ENCODE assay signal across 9 cellular contexts in the genomic region with DNA sequence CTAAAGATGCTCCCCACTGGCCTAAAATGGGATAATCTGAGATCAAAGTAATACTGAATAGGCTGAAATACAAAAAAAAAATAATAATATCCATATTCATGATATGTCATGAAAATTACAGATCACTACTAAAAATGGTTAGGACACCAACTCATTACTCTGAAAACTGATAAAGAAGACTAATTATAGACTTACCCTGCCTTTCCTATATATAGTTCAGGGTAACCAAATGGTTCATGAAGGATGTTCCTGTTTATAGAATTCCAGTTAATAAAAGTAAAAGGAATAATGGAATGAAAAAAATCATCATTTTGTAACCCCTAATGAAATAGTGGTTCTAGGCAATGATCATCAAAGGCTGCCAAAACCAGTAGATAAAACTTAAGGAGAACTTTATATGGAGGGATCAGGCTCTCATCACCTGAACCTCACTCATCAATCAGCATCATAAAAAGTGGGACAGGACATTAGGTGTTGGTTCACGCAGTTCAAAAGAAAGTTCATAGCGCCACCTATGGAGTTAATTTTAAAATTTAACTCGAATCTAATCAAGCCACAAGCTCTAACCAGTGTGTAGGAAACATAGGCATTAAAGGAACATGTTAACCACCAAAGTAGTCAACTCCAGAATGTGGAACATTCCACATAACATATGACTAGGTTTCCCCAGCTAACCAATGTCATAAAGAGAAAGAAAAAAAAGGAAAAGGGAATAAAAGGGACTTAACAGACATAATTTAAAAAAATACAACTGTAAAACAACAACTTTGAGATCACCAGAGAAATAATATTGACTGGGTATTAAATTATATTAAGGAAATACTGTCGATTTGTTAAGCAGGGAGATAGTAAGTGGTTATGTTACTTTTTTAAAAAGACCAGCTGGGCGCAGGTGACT. TPM values are rescaled to one million over a fixed set of nuclear protein-coding genes. Genes with fewer than 3 reads are reported as not detected.
DNase-seq lines count a peak whose midpoint lies in the region; TF ChIP-seq lines count a peak whose summit lies in the region.
"Had no signal": no experiment of that assay in that cellular context is flagged by ENCODE, and none has a peak within 500 bp of the region (broad histone marks: within the 10 kb centered on the region; RNA-seq: fewer than 3 reads in every experiment).

No MANE protein-coding gene starts in this region.

- no peaks in the 10 kb centered on the region for H4K20me1 ChIP-seq in SU-DHL-6 (ENCODE audit: low read depth, low read length)

- peaks cover 0 to 14% (median 0%) of the 10 kb centered on the region in 6 donors for H3K4me1 ChIP-seq in spleen
- H3K4me1 ChIP-seq in testis, result no peaks in the 10 kb centered on the region

- H3K9ac ChIP-seq in SU-DHL-6 (ENCODE audit: low read length), result no peak overlapping the region
- H3K9ac ChIP-seq: BLaER1 treated with 17β-estradiol and CSF1 and Interleukin-3, amounts not matched to agents 10 nM and 100 nM had no signal

- TF ChIP-seq CTCF in SU-DHL-6 (IDR thresholded peaks at IDR 0.05; ENCODE audit: insufficient read depth, low read length, poor library complexity, severe bottlenecking) (peak; percentile 47), spleen (IDR thresholded peaks at IDR 0.05 in 8 of 11, conservative IDR thresholded peaks at IDR 0.05 in 3 of 11) (peak in 6 of 11 experiments; percentile 14 to 37 (median 28)), testis (IDR thresholded peaks at IDR 0.05) (peak in 1 of 3 experiments; percentile 28)

- H3K9me3 ChIP-seq in SU-DHL-6 (ENCODE audit: insufficient read depth, low read length) (no peaks in the 10 kb centered on the region), spleen (no peaks in the 10 kb centered on the region), testis (no peaks in the 10 kb centered on the region)
- H3K9me3 ChIP-seq: BLaER1 treated with 17β-estradiol and CSF1 and Interleukin-3, amounts not matched to agents 10 nM and 100 nM had no signal

- 32 to 50% (median 42%) methylated on average over 5 of the region's 5 CpGs for WGBS in spleen, 5 donors
- WGBS in testis, 2 donors, result 50 to 53% methylated on average over 5 of the region's 5 CpGs

- no peaks in the 10 kb centered on the region for H3K9me2 ChIP-seq in SU-DHL-6 (replicated peaks; ENCODE audit: insufficient read depth, low read length)

- H2AFZ ChIP-seq in SU-DHL-6 (ENCODE audit: low read depth, low read length, severe bottlenecking), result no peak overlapping the region

- H3K27me3 ChIP-seq in SU-DHL-6 (ENCODE audit: low read length) (no peaks in the 10 kb centered on the region), spleen (replicated peaks in 1 of 7) (no peaks in the 10 kb centered on the region), testis (no peaks in the 10 kb centered on the region)
- H3K27me3 ChIP-seq: BLaER1 treated with 17β-estradiol and CSF1 and Interleukin-3, amounts not matched to agents 10 nM and 100 nM had no signal

- no peak overlapping the region for H3K4me3 ChIP-seq in SU-DHL-6 (ENCODE audit: insufficient read depth, low read length, poor library complexity, severe bottlenecking)
- no peak overlapping the region for H3K4me3 ChIP-seq in spleen
- H3K4me3 ChIP-seq in testis, result no peak overlapping the region
- H3K4me3 ChIP-seq: BLaER1 treated with 17β-estradiol and CSF1 and Interleukin-3, amounts not matched to agents 10 nM and 100 nM had no signal

- peaks cover 9% of the 10 kb centered on the region; the same call in 1 of the 2 replicates for H3F3A ChIP-seq in SU-DHL-6 (ENCODE audit: insufficient read depth)

- no peaks in the 10 kb centered on the region for H3K79me2 ChIP-seq in SU-DHL-6 (ENCODE audit: insufficient read depth, low read length)

- peak; percentile 68 for TF ChIP-seq RAD21 in Ishikawa (IDR thresholded peaks at IDR 0.05; ENCODE audit: low read depth)

- H3K4me2 ChIP-seq in SU-DHL-6 (ENCODE audit: low read depth, low read length, poor library complexity, severe bottlenecking), result no peak overlapping the region
- H3K4me2 ChIP-seq: BLaER1 treated with 17β-estradiol and CSF1 and Interleukin-3, amounts not matched to agents 10 nM and 100 nM had no signal

- no peak for TF ChIP-seq POLR2A in spleen (IDR thresholded peaks at IDR 0.05)
- TF ChIP-seq POLR2A in testis (IDR thresholded peaks at IDR 0.05), result no peak

- H3K36me3 ChIP-seq in SU-DHL-6 (ENCODE audit: low read length), result peaks cover 5% of the 10 kb centered on the region; the same call in 1 of the 2 replicates
- peaks cover 0 to 64% (median 21%) of the 10 kb centered on the region in 6 donors for H3K36me3 ChIP-seq in spleen
- H3K36me3 ChIP-seq in testis (ENCODE audit: low read depth, missing control alignments), result no peaks in the 10 kb centered on the region

- no peak for TF ChIP-seq EP300 in Ishikawa (IDR thresholded peaks at IDR 0.05; ENCODE audit: borderline replicate concordance)

- intact Hi-C loops in spleen (cut with DNase I; ENCODE audit: low total_unique reads), result loop anchor here (10.0 kb wide), 1 partner anchor 696 kb away; no protein-coding TSS in a partner anchor
- intact Hi-C loops in testis (cut with DNase I; ENCODE audit: low total_unique reads), result no loop called here

- H3K27ac ChIP-seq in SU-DHL-6 (ENCODE audit: low read depth, low read length), result no peak overlapping the region
- no peak overlapping the region for H3K27ac ChIP-seq in spleen
- no peak overlapping the region for H3K27ac ChIP-seq in testis
- H3K27ac ChIP-seq: BLaER1 treated with 17β-estradiol and CSF1 and Interleukin-3, amounts not matched to agents 10 nM and 100 nM had no signal

- peak; percentile 3 for DNase-seq in NCI-H1436 (lab: John Stamatoyannopoulos, UW)
- DNase-seq in NCI-H1436 treated with DMSO at 0.1 percent for 48 hours (lab: John Stamatoyannopoulos, UW), result no peak
- peak; percentile 44 for DNase-seq in glomerular visceral epithelial cell (ENCODE audit: extremely low spot score)
- DNase-seq in spleen, result no peak
- DNase-seq in testis, result no peak
- DNase-seq in NK-92 (lab: John Stamatoyannopoulos, UW; ENCODE audit: unreplicated experiment), result no peak

TF ChIP-seq in Ishikawa, 13 proteins besides CTCF, POLR2A, EP300 and RAD21:
- TF ChIP-seq TCF12 (IDR thresholded peaks at IDR 0.05; ENCODE audit: low read depth) (no peak), YY1 (IDR thresholded peaks at IDR 0.05; ENCODE audit: low read depth) (no peak), CREB1 (IDR thresholded peaks at IDR 0.05; ENCODE audit: low read depth) (no peak), MAX (IDR thresholded peaks at IDR 0.05) (no peak), NFIC (IDR thresholded peaks at IDR 0.05) (no peak), TEAD4 (IDR thresholded peaks at IDR 0.05) (no peak), FOXM1 (IDR thresholded peaks at IDR 0.05; ENCODE audit: borderline replicate concordance, low read depth) (no peak), CEBPB (IDR thresholded peaks at IDR 0.05) (no peak), ZBTB7A (IDR thresholded peaks at IDR 0.05; ENCODE audit: low read depth) (no peak), TAF1 (IDR thresholded peaks at IDR 0.05; ENCODE audit: low read depth) (no peak)
- TF ChIP-seq, protein P1, sequence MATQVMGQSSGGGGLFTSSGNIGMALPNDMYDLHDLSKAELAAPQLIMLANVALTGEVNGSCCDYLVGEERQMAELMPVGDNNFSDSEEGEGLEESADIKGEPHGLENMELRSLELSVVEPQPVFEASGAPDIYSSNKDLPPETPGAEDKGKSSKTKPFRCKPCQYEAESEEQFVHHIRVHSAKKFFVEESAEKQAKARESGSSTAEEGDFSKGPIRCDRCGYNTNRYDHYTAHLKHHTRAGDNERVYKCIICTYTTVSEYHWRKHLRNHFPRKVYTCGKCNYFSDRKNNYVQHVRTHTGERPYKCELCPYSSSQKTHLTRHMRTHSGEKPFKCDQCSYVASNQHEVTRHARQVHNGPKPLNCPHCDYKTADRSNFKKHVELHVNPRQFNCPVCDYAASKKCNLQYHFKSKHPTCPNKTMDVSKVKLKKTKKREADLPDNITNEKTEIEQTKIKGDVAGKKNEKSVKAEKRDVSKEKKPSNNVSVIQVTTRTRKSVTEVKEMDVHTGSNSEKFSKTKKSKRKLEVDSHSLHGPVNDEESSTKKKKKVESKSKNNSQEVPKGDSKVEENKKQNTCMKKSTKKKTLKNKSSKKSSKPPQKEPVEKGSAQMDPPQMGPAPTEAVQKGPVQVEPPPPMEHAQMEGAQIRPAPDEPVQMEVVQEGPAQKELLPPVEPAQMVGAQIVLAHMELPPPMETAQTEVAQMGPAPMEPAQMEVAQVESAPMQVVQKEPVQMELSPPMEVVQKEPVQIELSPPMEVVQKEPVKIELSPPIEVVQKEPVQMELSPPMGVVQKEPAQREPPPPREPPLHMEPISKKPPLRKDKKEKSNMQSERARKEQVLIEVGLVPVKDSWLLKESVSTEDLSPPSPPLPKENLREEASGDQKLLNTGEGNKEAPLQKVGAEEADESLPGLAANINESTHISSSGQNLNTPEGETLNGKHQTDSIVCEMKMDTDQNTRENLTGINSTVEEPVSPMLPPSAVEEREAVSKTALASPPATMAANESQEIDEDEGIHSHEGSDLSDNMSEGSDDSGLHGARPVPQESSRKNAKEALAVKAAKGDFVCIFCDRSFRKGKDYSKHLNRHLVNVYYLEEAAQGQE (IDR thresholded peaks at IDR 0.05; ENCODE audit: low read depth), result no peak

RNA-seq across cellular contexts. Expression of gene P4HA1, which starts 35.7 kb away (rescaled TPM):
- total RNA-seq in spleen, result 10 to 100 TPM; 25.4 to 74.1 (median 29.3) TPM
- polyA plus RNA-seq in spleen, result 1 to 10 TPM; 5.3 to 7.8 (median 7.0) TPM
- total RNA-seq in testis, result 10 to 100 TPM; 19.0 to 20.2 TPM
- polyA plus RNA-seq in testis (ENCODE audit: insufficient read depth, low read depth, low replicate concordance), result 28.1 TPM

RNA-seq across cellular contexts. Expression of gene NUDT13, which starts 49.3 kb away (rescaled TPM):
- total RNA-seq in spleen (1 to 10 TPM; 1.4 to 3.3 (median 2.2) TPM), testis (1 to 10 TPM; 3.0 to 5.6 TPM)
- polyA plus RNA-seq in spleen (1 to 10 TPM; 1.9 to 3.1 (median 2.7) TPM), testis (ENCODE audit: insufficient read depth, low read depth, low replicate concordance) (5.9 TPM)

Comparison
In these comparisons a context has a peak if more than half of its experiments do, and no peak if none do; other contexts are left out.
1. DNase-seq: peak in NCI-H1436 (single experiment) and glomerular visceral epithelial cell (single experiment); none in NCI-H1436 treated with DMSO at 0.1 percent for 48 hours (single experiment), spleen (single experiment), testis (single experiment) and NK-92 (single experiment).